27 cellular contexts compared by ENCODE assay signal in the genomic region with DNA sequence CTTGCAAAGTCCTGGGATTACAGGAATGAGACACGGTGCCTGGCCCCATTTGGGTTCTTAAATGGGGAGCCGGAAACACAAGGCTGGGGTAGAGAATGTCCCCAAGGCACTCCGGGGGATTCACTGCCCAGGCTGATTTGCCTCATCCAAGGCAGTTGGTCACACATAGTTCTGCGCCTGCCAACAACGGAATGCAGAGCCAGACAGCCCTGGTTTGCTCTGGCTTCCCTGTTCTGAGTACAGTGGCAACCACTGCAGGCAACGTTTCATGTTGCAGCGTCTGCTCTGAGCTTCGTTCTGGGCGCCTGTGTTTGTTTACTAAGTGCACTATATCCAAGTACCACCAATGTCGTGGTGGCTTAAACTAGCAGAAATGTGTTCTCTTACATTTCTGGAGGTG.
A peak's percentile ranks its signal among the peaks of the same experiment; 100 is the strongest.
DNase-seq lines count a peak whose midpoint lies in the region; ATAC-seq and TF ChIP-seq lines count a peak whose summit lies in the region.
"Had no signal": no experiment of that assay in that cellular context is flagged by ENCODE, and none has a peak within 500 bp of the region (broad histone marks: within the 10 kb centered on the region; RNA-seq: fewer than 3 reads in every experiment).

No MANE protein-coding gene starts in this region.

- no peak for TF ChIP-seq CTCF in osteoblast (IDR thresholded peaks at IDR 0.05; ENCODE audit: extremely low read depth, low read depth, low read length)

- H3K27ac ChIP-seq in GM23248 = no peak overlapping the region
- no peak overlapping the region for H3K27ac ChIP-seq in osteoblast (ENCODE audit: low read depth, low read length)
- H3K27ac ChIP-seq: coronary artery had no signal

- no peaks in the 10 kb centered on the region for H3K9me2 ChIP-seq in GM23248 (ENCODE audit: insufficient read depth)

- H3K4me2 ChIP-seq in GM23248 (ENCODE audit: unreplicated experiment) = no peak overlapping the region
- peak overlapping the region; percentile 73 for H3K4me2 ChIP-seq in osteoblast (ENCODE audit: insufficient read depth, low read length)

- H3K4me3 ChIP-seq in GM23248 (no peak overlapping the region), osteoblast (ENCODE audit: insufficient read depth, low read length) (peak overlapping the region; percentile 56)
- H3K4me3 ChIP-seq: coronary artery, GM12878, HAP-1 had no signal

- H2AFZ ChIP-seq in GM23248 (no peak overlapping the region), osteoblast (ENCODE audit: low read length) (peak overlapping the region; percentile 81)

- H3K79me2 ChIP-seq in GM23248 (ENCODE audit: insufficient read depth) = no peaks in the 10 kb centered on the region
- no peaks in the 10 kb centered on the region for H3K79me2 ChIP-seq in osteoblast (ENCODE audit: insufficient read depth, low read length)

- no peaks in the 10 kb centered on the region for H3K36me3 ChIP-seq in GM23248 (ENCODE audit: low read depth)
- no peaks in the 10 kb centered on the region for H3K36me3 ChIP-seq in osteoblast (ENCODE audit: insufficient read depth, low read length)
- H3K36me3 ChIP-seq: HAP-1 had no signal

- H4K20me1 ChIP-seq in GM23248 (ENCODE audit: insufficient read depth) (no peaks in the 10 kb centered on the region), osteoblast (ENCODE audit: insufficient read depth, low read length) (no peaks in the 10 kb centered on the region)

- in situ Hi-C loops in GM23248 (cut with MboI) = no loop called here

- H3K27me3 ChIP-seq in GM23248 (replicated peaks; ENCODE audit: insufficient read depth) (no peaks in the 10 kb centered on the region), osteoblast (ENCODE audit: insufficient read depth, low read length) (no peaks in the 10 kb centered on the region)

- WGBS in GM23248 (ENCODE audit: low coverage in 1 of 2, low lambda C conversion rate in 2 of 2, missing lambda C conversion rate in 2 of 2), 2 experiments = 19 to 24% methylated on average over 10 of the region's 10 CpGs

- H3K4me1 ChIP-seq in GM23248 (ENCODE audit: insufficient read depth) (no peaks in the 10 kb centered on the region), osteoblast (ENCODE audit: insufficient read depth, low read length) (no peaks in the 10 kb centered on the region)
- H3K4me1 ChIP-seq: HAP-1 had no signal

- H3K9ac ChIP-seq in GM23248 = no peak overlapping the region

- H3F3A ChIP-seq in GM23248 (ENCODE audit: insufficient read depth) = no peaks in the 10 kb centered on the region

- ATAC-seq in GM18519 (IDR thresholded peaks at IDR 0.05; ENCODE audit: low FRiP score, unreplicated experiment) = no peak
- ATAC-seq: GM12878; natural killer cell treated with Interleukin-12 subunit alpha and Interleukin-12 subunit beta and Interleukin-15 and Interleukin-18, amount 100 ng/mL, for 72 hours; SK-N-SH treated with all-trans-retinoic acid at 6 μM for 48 hours; stimulated activated naive CD8-positive, alpha-beta T cell treated with anti-CD3 and anti-CD28 coated beads, Interleukin-15, Interleukin-2, amounts not matched to agents 100 U/mL and 50 U/mL, for 24 hours had no signal

- DNase-seq in NCI-H2107 treated with DMSO at 0.1 percent for 48 hours (lab: John Stamatoyannopoulos, UW; ENCODE audit: unreplicated experiment) (peak; percentile 2), NCI-H2107 (lab: John Stamatoyannopoulos, UW) (no peak), GM23248 (peak; percentile 21), fibroblast of gingiva (ENCODE audit: low read depth) (peak; percentile 26), osteoblast (ENCODE audit: insufficient read length, low spot score, missing footprints) (no peak), glomerular visceral epithelial cell (ENCODE audit: extremely low spot score) (no peak)
- no peak for DNase-seq in activated naive CD4-positive, alpha-beta T cell (lab: John Stamatoyannopoulos, UW)
- DNase-seq: activated effector memory CD4-positive, alpha-beta T cell treated with anti-CD3 and anti-CD28 coated beads, Interleukin-2, amount 50 U/mL, for 16 hours; activated naive CD8-positive, alpha-beta T cell treated with anti-CD3 and anti-CD28 coated beads for 36 hours; activated T-cell treated with anti-CD3 and anti-CD28 coated beads, Interleukin-2, amount 50 U/mL, for 24 hours; CD4-positive, CD25-positive, alpha-beta regulatory T cell; effector CD8-positive, alpha-beta T cell; Kasumi-1; midbrain; MV-4-11; NCI-H146; NCI-H524 treated with DMSO at 0.1 percent for 48 hours; NK-92 treated with Interleukin-12 subunit alpha and Interleukin-12 subunit beta, amount 100 ng/mL, for 24 hours; occipital lobe; small intestine; stimulated activated naive CD8-positive, alpha-beta T cell treated with anti-CD3 and anti-CD28 coated beads, Interleukin-15, Interleukin-2, amounts not matched to agents 100 U/mL and 50 U/mL, for 24 hours had no signal

- H3K9me3 ChIP-seq in GM23248 (ENCODE audit: low read depth) = no peaks in the 10 kb centered on the region
- no peaks in the 10 kb centered on the region for H3K9me3 ChIP-seq in osteoblast (ENCODE audit: low read depth, low read length)
- H3K9me3 ChIP-seq: HAP-1 had no signal

Comparison
In these comparisons a context has a peak if more than half of its experiments do, and no peak if none do; other contexts are left out.
1. DNase-seq: peak in NCI-H2107 treated with DMSO at 0.1 percent for 48 hours (single experiment), GM23248 (single experiment) and fibroblast of gingiva (single experiment); none in NCI-H2107 (single experiment), osteoblast (single experiment), activated naive CD4-positive, alpha-beta T cell (0 of 4) and glomerular visceral epithelial cell (single experiment).